19 cellular contexts compared by ENCODE assay signal in the genomic region with DNA sequence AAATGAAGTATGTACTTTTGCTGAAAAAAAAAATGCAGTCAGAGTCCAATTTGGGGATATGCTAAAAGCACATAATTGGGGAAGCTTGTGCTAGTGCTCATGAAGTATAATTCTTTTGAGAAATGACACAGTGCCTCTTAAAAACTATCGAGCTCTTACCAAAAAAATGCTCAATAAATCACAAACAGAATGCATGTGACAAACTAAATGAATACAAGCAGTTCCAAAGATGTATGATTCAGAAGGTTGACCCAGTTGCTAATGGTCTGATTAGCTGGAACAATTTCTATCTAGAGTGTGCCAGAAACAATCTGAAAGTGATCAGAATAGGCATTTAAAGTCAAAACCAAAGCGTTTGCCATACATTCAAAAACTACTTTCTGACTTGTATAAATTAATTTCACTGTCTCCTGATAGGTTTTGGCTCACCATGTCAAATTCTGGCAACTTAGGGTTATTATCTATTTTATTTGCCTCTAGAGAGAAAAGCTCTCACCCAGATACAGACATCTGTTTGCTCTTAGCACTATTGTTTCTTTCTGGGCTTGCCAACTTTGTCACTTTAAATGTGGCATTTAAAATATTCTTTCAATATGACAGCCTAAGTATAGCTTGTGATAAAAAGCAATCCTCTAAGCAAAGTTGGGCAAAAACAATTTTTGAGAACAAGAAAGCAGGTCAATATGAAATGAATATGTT.
DNase-seq lines count a peak whose midpoint lies in the region; ATAC-seq and TF ChIP-seq lines count a peak whose summit lies in the region.
"Had no signal": no experiment of that assay in that cellular context is flagged by ENCODE, and none has a peak within 500 bp of the region (broad histone marks: within the 10 kb centered on the region; RNA-seq: fewer than 3 reads in every experiment).

No MANE protein-coding gene starts in this region.

- intact Hi-C loops in dendritic cell treated with granulocyte-macrophage colony-stimulating factor and Interleukin-4, amounts not matched to agents 40 ng/mL and 50 ng/mL, for 4 days (cut with micrococcal nuclease): loop anchor here (10.0 kb wide), 1 partner anchor 51 kb away; no protein-coding TSS in a partner anchor

- H3K79me1 ChIP-seq in mesenchymal stem cell (replicated peaks; ENCODE audit: low read length, poor library complexity, severe bottlenecking): no peaks in the 10 kb centered on the region

- TF ChIP-seq CTCF in AG09309 (IDR thresholded peaks at IDR 0.05; ENCODE audit: control insufficient read depth, insufficient read depth, low read depth, low read length, missing control alignments): no peak

- H3K27ac Mint-ChIP-seq in dendritic cell treated with granulocyte-macrophage colony-stimulating factor and Interleukin-4, amounts not matched to agents 40 ng/mL and 50 ng/mL, for 4 days: peak overlapping the region; percentile 52
- H3K27ac Mint-ChIP-seq: activated naive CD4-positive, alpha-beta T cell treated with anti-CD3 and anti-CD28 coated beads, Interleukin-2, amount 50 U/mL, for 72 hours; T-helper 1 cell treated with Interleukin-12 subunit alpha and Interleukin-12 subunit beta and Interleukin-4 antibody, amounts not matched to agents 30 μg/mL and 1 μg/mL, for 36 hours had no signal

- no peak for ATAC-seq in HG03469 (IDR thresholded peaks at IDR 0.05; ENCODE audit: unreplicated experiment)
- ATAC-seq: activated naive CD4-positive, alpha-beta T cell treated with anti-CD3 and anti-CD28 coated beads, Interleukin-2, amount 50 U/mL, for 72 hours had no signal

- no peak overlapping the region for H4K91ac ChIP-seq in mesenchymal stem cell (ENCODE audit: low read length)

- no CpG with 5 or more reads among the region's 2 CpGs for WGBS in mesenchymal stem cell

- H2AFZ ChIP-seq in mesenchymal stem cell (ENCODE audit: low read depth, low read length): no peak overlapping the region

- H3K4me3 Mint-ChIP-seq in dendritic cell treated with granulocyte-macrophage colony-stimulating factor and Interleukin-4, amounts not matched to agents 40 ng/mL and 50 ng/mL, for 4 days: no peak overlapping the region
- H3K4me3 Mint-ChIP-seq: T-helper 1 cell treated with Interleukin-12 subunit alpha and Interleukin-12 subunit beta and Interleukin-4 antibody, amounts not matched to agents 30 μg/mL and 1 μg/mL, for 36 hours had no signal

- peaks cover 15% of the 10 kb centered on the region for H3K9me3 Mint-ChIP-seq in dendritic cell treated with granulocyte-macrophage colony-stimulating factor and Interleukin-4, amounts not matched to agents 40 ng/mL and 50 ng/mL, for 4 days
- H3K9me3 Mint-ChIP-seq: activated naive CD4-positive, alpha-beta T cell treated with anti-CD3 and anti-CD28 coated beads, Interleukin-2, amount 50 U/mL, for 72 hours; T-helper 1 cell treated with Interleukin-12 subunit alpha and Interleukin-12 subunit beta and Interleukin-4 antibody, amounts not matched to agents 30 μg/mL and 1 μg/mL, for 36 hours had no signal

- no peaks in the 10 kb centered on the region for H3K27me3 Mint-ChIP-seq in dendritic cell treated with granulocyte-macrophage colony-stimulating factor and Interleukin-4, amounts not matched to agents 40 ng/mL and 50 ng/mL, for 4 days

- H2BK15ac ChIP-seq in mesenchymal stem cell (ENCODE audit: low read depth, poor library complexity, severe bottlenecking): no peak overlapping the region

- H3K36me3 ChIP-seq in mesenchymal stem cell (ENCODE audit: control insufficient read depth in 1 of 2, insufficient read depth in 2 of 2, low read depth in 1 of 2, low read length in 2 of 2): no peaks in the 10 kb centered on the region
- H3K36me3 ChIP-seq: esophagus squamous epithelium, WERI-Rb-1 had no signal

- H3K4me1 ChIP-seq in mesenchymal stem cell (ENCODE audit: control insufficient read depth, insufficient read depth, low read depth, low read length): no peaks in the 10 kb centered on the region

- no peak overlapping the region for H3K4me2 ChIP-seq in mesenchymal stem cell (ENCODE audit: low read length, poor library complexity, severe bottlenecking)

- no peak overlapping the region for H2AK5ac ChIP-seq in mesenchymal stem cell (ENCODE audit: low read length, severe bottlenecking)

- no peaks in the 10 kb centered on the region for H3K27me3 ChIP-seq in mesenchymal stem cell (ENCODE audit: control insufficient read depth in 1 of 2, insufficient read depth in 1 of 2, low read length in 2 of 2)
- H3K27me3 ChIP-seq: esophagus squamous epithelium had no signal

- no peak overlapping the region for H2BK120ac ChIP-seq in mesenchymal stem cell (ENCODE audit: low read depth, low read length)

- no peak overlapping the region for H3K27ac ChIP-seq in mesenchymal stem cell (ENCODE audit: low read length, poor library complexity, severe bottlenecking)
- H3K27ac ChIP-seq: C4-2B, esophagus squamous epithelium, WERI-Rb-1 had no signal

- H3K18ac ChIP-seq in mesenchymal stem cell (ENCODE audit: low read depth in 1 of 2, low read length in 2 of 2): no peak overlapping the region

- H3K9me3 ChIP-seq in mesenchymal stem cell (ENCODE audit: control insufficient read depth, low read length): no peaks in the 10 kb centered on the region
- H3K9me3 ChIP-seq: esophagus squamous epithelium had no signal

- H3K4ac ChIP-seq in mesenchymal stem cell (ENCODE audit: low read depth in 1 of 2, low read length in 2 of 2): no peak overlapping the region

- H3K14ac ChIP-seq in mesenchymal stem cell (ENCODE audit: low read length in 2 of 2): no peak overlapping the region

- DNase-seq in AG09309 (ENCODE audit: low read depth): peak; percentile 51
- peak; percentile 87 for DNase-seq in GM04504 (ENCODE audit: low read depth)
- peak; percentile 55 for DNase-seq in mesenchymal stem cell
- DNase-seq in NCI-H2081 (lab: John Stamatoyannopoulos, UW): no peak
- DNase-seq in activated naive CD4-positive, alpha-beta T cell (lab: John Stamatoyannopoulos, UW): no peak
- DNase-seq: activated CD4-positive, alpha-beta T cell treated with anti-CD3 and anti-CD28 coated beads, Interleukin-2, amount 50 U/mL, for 48 hours; activated T-cell treated with anti-CD3 and anti-CD28 coated beads, Interleukin-2, amount 50 U/mL, for 1 hour; esophagus squamous epithelium; left cardiac atrium; NCI-H2029; NCI-H510A; occipital lobe; SIG-M5; WERI-Rb-1 had no signal

- no peak overlapping the region for H3K23ac ChIP-seq in mesenchymal stem cell (ENCODE audit: low read length in 2 of 2)

- H2BK12ac ChIP-seq in mesenchymal stem cell (ENCODE audit: low read length in 2 of 2): no peak overlapping the region

- H3K4me3 ChIP-seq in AG09309 (ENCODE audit: control insufficient read depth, low read depth, low read length) (no peak overlapping the region), mesenchymal stem cell (ENCODE audit: insufficient read depth in 1 of 2, low read depth in 1 of 2, low read length in 2 of 2) (no peak overlapping the region)
- H3K4me3 ChIP-seq: esophagus squamous epithelium had no signal

- H4K8ac ChIP-seq in mesenchymal stem cell (ENCODE audit: low read length): no peak overlapping the region

- H3K36me3 Mint-ChIP-seq in dendritic cell treated with granulocyte-macrophage colony-stimulating factor and Interleukin-4, amounts not matched to agents 40 ng/mL and 50 ng/mL, for 4 days (ENCODE audit: low read depth): peaks cover 6% of the 10 kb centered on the region
- H3K36me3 Mint-ChIP-seq: activated naive CD4-positive, alpha-beta T cell treated with anti-CD3 and anti-CD28 coated beads, Interleukin-2, amount 50 U/mL, for 72 hours had no signal

- H3K9ac ChIP-seq in mesenchymal stem cell (ENCODE audit: low read length): peak overlapping the region; percentile 56

- peaks cover 17% of the 10 kb centered on the region for H3K4me1 Mint-ChIP-seq in dendritic cell treated with granulocyte-macrophage colony-stimulating factor and Interleukin-4, amounts not matched to agents 40 ng/mL and 50 ng/mL, for 4 days (ENCODE audit: low read depth)

- H2BK5ac ChIP-seq in mesenchymal stem cell (ENCODE audit: low read depth, low read length, poor library complexity, severe bottlenecking): no peak overlapping the region

Comparison
In these comparisons a context has a peak if more than half of its experiments do, and no peak if none do; other contexts are left out.
1. DNase-seq: peak in AG09309 (single experiment), GM04504 (single experiment) and mesenchymal stem cell (single experiment); none in NCI-H2081 (0 of 2) and activated naive CD4-positive, alpha-beta T cell (0 of 4).